Comparison of ENCODE assay signal across 12 cellular contexts in the genomic region with DNA sequence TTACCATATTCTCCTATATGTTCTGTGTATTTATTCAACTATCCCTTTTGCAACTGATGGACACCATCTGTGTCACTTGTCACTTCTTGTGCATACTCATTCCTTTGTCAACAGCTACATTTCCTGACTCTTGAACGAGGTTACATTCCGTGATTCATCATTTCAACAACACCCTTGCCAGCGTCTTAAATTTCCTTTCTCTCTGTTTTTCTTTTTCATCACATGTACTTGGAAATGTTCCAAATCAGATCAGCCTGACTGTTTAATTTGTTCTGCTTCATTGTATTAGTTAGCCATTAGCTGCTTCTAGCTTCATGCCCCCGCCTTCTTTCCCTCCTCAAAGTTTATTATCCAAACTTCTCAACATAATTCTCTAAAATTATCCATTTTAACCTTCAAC.
DNase-seq lines count a peak whose midpoint lies in the region; ATAC-seq and TF ChIP-seq lines count a peak whose summit lies in the region.
"Had no signal": no experiment of that assay in that cellular context is flagged by ENCODE, and none has a peak within 500 bp of the region (broad histone marks: within the 10 kb centered on the region; RNA-seq: fewer than 3 reads in every experiment).

No MANE protein-coding gene starts in this region.

- peaks cover 6% of the 10 kb centered on the region for H3K36me3 Mint-ChIP-seq in Calu3 (ENCODE audit: insufficient read depth, unreplicated experiment)
- H3K36me3 Mint-ChIP-seq in naive thymus-derived CD4-positive, alpha-beta T cell, result no peaks in the 10 kb centered on the region

- H3K79me1 ChIP-seq in IMR-90 (ENCODE audit: low read depth in 1 of 2, low read length in 2 of 2), result no peaks in the 10 kb centered on the region

- 100% methylated on average over 1 of the region's 4 CpGs; no CpG with 5 or more reads in 1 of the 2 experiments for WGBS in IMR-90 (ENCODE audit: extremely low coverage in 2 of 2, insufficient read length in 1 of 2), 2 experiments

- no peak overlapping the region for H3K23ac ChIP-seq in IMR-90 (ENCODE audit: low read depth, low read length)

- no peaks in the 10 kb centered on the region for H3K36me3 ChIP-seq in IMR-90 (ENCODE audit: control insufficient read depth, insufficient read depth, low read length)
- H3K36me3 ChIP-seq in naive thymus-derived CD4-positive, alpha-beta T cell (ENCODE audit: control insufficient read depth in 2 of 3, insufficient read depth in 3 of 3, low read length in 3 of 3), result no peaks in the 10 kb centered on the region
- H3K36me3 ChIP-seq: upper lobe of right lung had no signal

- no peak overlapping the region for H3K9ac ChIP-seq in IMR-90 (ENCODE audit: low read depth, low read length)

- no peak overlapping the region for H3K18ac ChIP-seq in IMR-90 (ENCODE audit: low read depth, low read length)

- H3K27me3 Mint-ChIP-seq in Calu3 (ENCODE audit: unreplicated experiment), result no peaks in the 10 kb centered on the region
- H3K27me3 Mint-ChIP-seq in naive thymus-derived CD4-positive, alpha-beta T cell, result peaks cover 0 to 17% (median 7%) of the 10 kb centered on the region in 5 donors

- no peaks in the 10 kb centered on the region for H3K9me3 ChIP-seq in IMR-90 (ENCODE audit: control insufficient read depth, insufficient read depth, low read length)
- H3K9me3 ChIP-seq in naive thymus-derived CD4-positive, alpha-beta T cell (ENCODE audit: control insufficient read depth in 2 of 3, low read length in 3 of 3), result no peaks in the 10 kb centered on the region
- H3K9me3 ChIP-seq: upper lobe of right lung had no signal

- intact Hi-C loops in Calu3 (cut with micrococcal nuclease; ENCODE audit: unreplicated experiment), result loop anchor here (10.0 kb wide), 1 partner anchor 209 kb away; a partner anchor contains a TSS
- intact Hi-C loops in IMR-90 (cut with micrococcal nuclease), result loop anchor here (5.0 kb wide), 1 partner anchor 216 kb away; no protein-coding TSS in a partner anchor
- intact Hi-C loops in naive thymus-derived CD4-positive, alpha-beta T cell (cut with micrococcal nuclease), result no loop called here

- H2BK5ac ChIP-seq in IMR-90 (ENCODE audit: low read depth, low read length, poor library complexity, severe bottlenecking), result no peak overlapping the region

- TF ChIP-seq RAD21 in IMR-90 (IDR thresholded peaks at IDR 0.05; ENCODE audit: low read length), result no peak

- H4K8ac ChIP-seq in IMR-90 (ENCODE audit: low read depth in 2 of 2, low read length in 2 of 2), result no peak overlapping the region

- no peak overlapping the region for H3K4me2 ChIP-seq in IMR-90 (ENCODE audit: low read depth, low read length)

- H3K4me3 Mint-ChIP-seq in Calu3 (ENCODE audit: low read depth, unreplicated experiment), result no peak overlapping the region
- H3K4me3 Mint-ChIP-seq in naive thymus-derived CD4-positive, alpha-beta T cell, result no peak overlapping the region

- H3K27ac Mint-ChIP-seq in Calu3 (ENCODE audit: unreplicated experiment), result peak overlapping the region; percentile 86
- H3K27ac Mint-ChIP-seq in naive thymus-derived CD4-positive, alpha-beta T cell, result no peak overlapping the region

- H3K4me1 ChIP-seq in IMR-90 (ENCODE audit: control insufficient read depth, insufficient read depth, low read length), result peaks cover 7% of the 10 kb centered on the region; the same call in 1 of the 2 replicates
- peaks cover 0 to 5% of the 10 kb centered on the region in 2 donors for H3K4me1 ChIP-seq in naive thymus-derived CD4-positive, alpha-beta T cell (ENCODE audit: control insufficient read depth in 2 of 2, insufficient read depth in 2 of 2, low read length in 2 of 2)
- H3K4me1 ChIP-seq: upper lobe of right lung had no signal

- H3K14ac ChIP-seq in IMR-90 (replicated peaks; ENCODE audit: low read depth, low read length), result no peak overlapping the region

- H3K4me1 Mint-ChIP-seq in Calu3 (ENCODE audit: low read depth, unreplicated experiment), result peaks cover 66% of the 10 kb centered on the region
- H3K4me1 Mint-ChIP-seq in naive thymus-derived CD4-positive, alpha-beta T cell, result peaks cover 6 to 20% (median 11%) of the 10 kb centered on the region in 7 donors

- no TSS peak for BruUV-seq in Calu3 (replicated peaks; lab: Mats Ljungman, UMichigan)
- BruUV-seq in IMR-90 (replicated peaks; lab: Mats Ljungman, UMichigan), result no TSS peak

- CTCF ChIA-PET in Calu3 (lab: Charles Lee), result interaction anchor here (0.5 kb wide), 1 partner anchor 1327 kb away, joined by 3 read pairs; no protein-coding TSS in a partner anchor
- CTCF ChIA-PET in IMR-90 (lab: Yijun Ruan, JAX), result no interaction called here
- CTCF ChIA-PET in naive thymus-derived CD4-positive, alpha-beta T cell (lab: Charles Lee), result no interaction called here

- H3K4ac ChIP-seq in IMR-90 (ENCODE audit: low read depth, low read length), result no peak overlapping the region

- no peak overlapping the region for H2AFZ ChIP-seq in IMR-90 (replicated peaks; ENCODE audit: low read length, poor library complexity)

- no peak overlapping the region for H4K5ac ChIP-seq in IMR-90 (ENCODE audit: low read depth, low read length)

- H2AK9ac ChIP-seq in IMR-90 (replicated peaks; ENCODE audit: low read depth, low read length, poor library complexity), result no peak overlapping the region

- peak overlapping the region; percentile 8; the same call in 1 of the 2 replicates for H2BK20ac ChIP-seq in IMR-90 (ENCODE audit: low read depth, low read length)

- no peak overlapping the region for H2AK5ac ChIP-seq in IMR-90 (ENCODE audit: low read depth, low read length)

- ATAC-seq in IMR-90 (ENCODE audit: low read depth) (peak; percentile 20; the same call in 1 of the 2 replicates), GM18867 (IDR thresholded peaks at IDR 0.05; ENCODE audit: unreplicated experiment) (no peak), HG03095 (IDR thresholded peaks at IDR 0.05; ENCODE audit: unreplicated experiment) (no peak)
- no peak for ATAC-seq in naive thymus-derived CD4-positive, alpha-beta T cell
- ATAC-seq: upper lobe of right lung had no signal

- H3K4me3 ChIP-seq in IMR-90 (ENCODE audit: insufficient read depth, low read depth, low read length) (no peak overlapping the region), astrocyte of the cerebellum (ENCODE audit: low read depth, low read length) (no peak overlapping the region)
- no peak overlapping the region for H3K4me3 ChIP-seq in naive thymus-derived CD4-positive, alpha-beta T cell (ENCODE audit: low read length)
- H3K4me3 ChIP-seq: upper lobe of right lung had no signal

- H3K27me3 ChIP-seq in IMR-90 (ENCODE audit: control insufficient read depth, insufficient read depth, low read length), result no peaks in the 10 kb centered on the region
- H3K27me3 ChIP-seq in naive thymus-derived CD4-positive, alpha-beta T cell (ENCODE audit: control insufficient read depth in 2 of 2, insufficient read depth in 2 of 2, low read length in 2 of 2), result peaks cover 0 to 3% of the 10 kb centered on the region in 2 donors
- H3K27me3 ChIP-seq: upper lobe of right lung had no signal

- TF ChIP-seq CTCF in Calu3 (IDR thresholded peaks at IDR 0.05; ENCODE audit: unreplicated experiment), result no peak
- TF ChIP-seq CTCF in IMR-90 (conservative IDR thresholded peaks at IDR 0.05; ENCODE audit: low read depth, low read length), result no peak
- no peak for TF ChIP-seq CTCF in astrocyte of the cerebellum (IDR thresholded peaks at IDR 0.05; ENCODE audit: low read depth, low read length, missing control alignments)

- H3K56ac ChIP-seq in IMR-90 (ENCODE audit: extremely low read depth, insufficient read depth, low read length), result no peak overlapping the region

- in situ Hi-C loops in IMR-90 (cut with MboI; ENCODE audit: low sequenced_read_pairs), result no loop called here
- in situ Hi-C loops in astrocyte of the cerebellum (cut with HindIII; ENCODE audit: low sequenced_read_pairs), result no loop called here

- peaks cover 10% of the 10 kb centered on the region for H3K9me3 Mint-ChIP-seq in Calu3 (ENCODE audit: low read depth, unreplicated experiment)
- peaks cover 0 to 1% (median 0%) of the 10 kb centered on the region in 11 donors for H3K9me3 Mint-ChIP-seq in naive thymus-derived CD4-positive, alpha-beta T cell

- DNase-seq in Calu3 (peak; percentile 4), IMR-90 (peak; percentile 78), astrocyte of the cerebellum (ENCODE audit: low read depth) (peak; percentile 57), kidney glomerular epithelial cell (lab: John Stamatoyannopoulos, UW) (peak; percentile 95), HuH-7.5 (ENCODE audit: low spot score) (no peak)
- DNase-seq in naive thymus-derived CD4-positive, alpha-beta T cell, result no peak
- DNase-seq: activated CD8-positive, alpha-beta memory T cell treated with anti-CD3 and anti-CD28 coated beads, Interleukin-2, amount 50 U/mL, for 4 hours; GOT3; occipital lobe; upper lobe of right lung had no signal

- H4K20me1 ChIP-seq in IMR-90 (ENCODE audit: insufficient read depth, low read length), result no peaks in the 10 kb centered on the region

- POLR2A ChIA-PET in IMR-90 (lab: Charles Lee; ENCODE audit: unreplicated experiment), result no interaction called here
- POLR2A ChIA-PET in naive thymus-derived CD4-positive, alpha-beta T cell (lab: Charles Lee), result no interaction called here

- no peaks in the 10 kb centered on the region for H3K9me1 ChIP-seq in IMR-90 (ENCODE audit: insufficient read depth, low read length)

- no peak overlapping the region for H2BK120ac ChIP-seq in IMR-90 (ENCODE audit: low read depth, low read length)

- H2BK15ac ChIP-seq in IMR-90 (ENCODE audit: low read depth, low read length), result no peak overlapping the region

- dilution Hi-C loops in IMR-90 (cut with HindIII; ENCODE audit: low sequenced_read_pairs, unreplicated experiment), result no loop called here

- no peak overlapping the region for H3K27ac ChIP-seq in IMR-90 (ENCODE audit: insufficient read depth, low read length)
- no peak overlapping the region for H3K27ac ChIP-seq in naive thymus-derived CD4-positive, alpha-beta T cell (ENCODE audit: low read depth, low read length)
- H3K27ac ChIP-seq: upper lobe of right lung had no signal

- H4K91ac ChIP-seq in IMR-90 (ENCODE audit: insufficient read depth, low read depth, low read length), result no peak overlapping the region

- no peak for TF ChIP-seq POLR2A in IMR-90 (IDR thresholded peaks at IDR 0.05; ENCODE audit: low read depth, low read length)

TF ChIP-seq in IMR-90, 13 proteins besides CTCF, POLR2A, EP300 and RAD21:
- peak; percentile 24; the same call in 1 of the 2 replicates for TF ChIP-seq CEBPB (IDR thresholded peaks at IDR 0.05; ENCODE audit: low read depth, low read length)
- TF ChIP-seq FOS (IDR thresholded peaks at IDR 0.05; ENCODE audit: low read depth, low read length), result no peak
- no peak for TF ChIP-seq RCOR1 (IDR thresholded peaks at IDR 0.05; ENCODE audit: insufficient replicate concordance, low read length)

Comparison
In these comparisons a context has a peak if more than half of its experiments do, and no peak if none do; other contexts are left out.
1. DNase-seq: peak in Calu3 (single experiment), IMR-90 (single experiment), astrocyte of the cerebellum (single experiment) and kidney glomerular epithelial cell (single experiment); none in HuH-7.5 (single experiment) and naive thymus-derived CD4-positive, alpha-beta T cell (0 of 9).
2. intact Hi-C loops: an anchor here in Calu3 (10.0 kb wide) and IMR-90 (5.0 kb wide); none called in naive thymus-derived CD4-positive, alpha-beta T cell.